In genomic region chr6:75893058-75893775, GRCh38 we compare ENCODE assay signal across 8 cellular contexts.
DNase-seq lines count a peak whose midpoint lies in the region; ATAC-seq and TF ChIP-seq lines count a peak whose summit lies in the region.

No MANE protein-coding gene starts in this region.

- no peaks in the 10 kb centered on the region for H3K36me3 ChIP-seq in thoracic aorta

- H3K4me3 ChIP-seq in thoracic aorta, result no peak overlapping the region

- DNase-seq in CD1c-positive myeloid dendritic cell (ENCODE audit: extremely low spot score) (peak; percentile 63), NCI-H2196 (lab: John Stamatoyannopoulos, UW; ENCODE audit: unreplicated experiment) (peak; percentile 84), amniotic epithelial cell (ENCODE audit: low read depth) (peak; percentile 72), iPS DF 19.7 (ENCODE audit: low read depth, low spot score) (peak; percentile 7), thoracic aorta (ENCODE audit: low spot score) (no peak)
- no peak for DNase-seq in activated CD4-positive, alpha-beta T cell treated with anti-CD3 and anti-CD28 coated beads for 4 hours

- no peaks in the 10 kb centered on the region for H3K9me3 ChIP-seq in thoracic aorta

- no peak overlapping the region for H3K27ac ChIP-seq in thoracic aorta

- H3K4me1 ChIP-seq in thoracic aorta (ENCODE audit: control insufficient read depth in 1 of 2, low read depth in 2 of 2), result no peaks in the 10 kb centered on the region

- H3K27me3 ChIP-seq in thoracic aorta (replicated peaks; ENCODE audit: insufficient read depth), result no peaks in the 10 kb centered on the region

- TF ChIP-seq CTCF in thoracic aorta (IDR thresholded peaks at IDR 0.05), result peak; percentile 66

- ATAC-seq in GM18867 (IDR thresholded peaks at IDR 0.05; ENCODE audit: unreplicated experiment), result peak; percentile 76
- ATAC-seq in HG03108 (IDR thresholded peaks at IDR 0.05; ENCODE audit: unreplicated experiment), result peak; percentile 68
- ATAC-seq in thoracic aorta (ENCODE audit: insufficient number of reproducible peaks, low FRiP score, low read depth), result no peak

Comparison
In these comparisons a context has a peak if more than half of its experiments do, and no peak if none do; other contexts are left out.
1. DNase-seq: peak in CD1c-positive myeloid dendritic cell (single experiment), NCI-H2196 (single experiment), amniotic epithelial cell (single experiment) and iPS DF 19.7 (single experiment); none in thoracic aorta (single experiment) and activated CD4-positive, alpha-beta T cell treated with anti-CD3 and anti-CD28 coated beads for 4 hours (0 of 2).